Comparison of ENCODE assay signal across 11 cellular contexts in the genomic region with DNA sequence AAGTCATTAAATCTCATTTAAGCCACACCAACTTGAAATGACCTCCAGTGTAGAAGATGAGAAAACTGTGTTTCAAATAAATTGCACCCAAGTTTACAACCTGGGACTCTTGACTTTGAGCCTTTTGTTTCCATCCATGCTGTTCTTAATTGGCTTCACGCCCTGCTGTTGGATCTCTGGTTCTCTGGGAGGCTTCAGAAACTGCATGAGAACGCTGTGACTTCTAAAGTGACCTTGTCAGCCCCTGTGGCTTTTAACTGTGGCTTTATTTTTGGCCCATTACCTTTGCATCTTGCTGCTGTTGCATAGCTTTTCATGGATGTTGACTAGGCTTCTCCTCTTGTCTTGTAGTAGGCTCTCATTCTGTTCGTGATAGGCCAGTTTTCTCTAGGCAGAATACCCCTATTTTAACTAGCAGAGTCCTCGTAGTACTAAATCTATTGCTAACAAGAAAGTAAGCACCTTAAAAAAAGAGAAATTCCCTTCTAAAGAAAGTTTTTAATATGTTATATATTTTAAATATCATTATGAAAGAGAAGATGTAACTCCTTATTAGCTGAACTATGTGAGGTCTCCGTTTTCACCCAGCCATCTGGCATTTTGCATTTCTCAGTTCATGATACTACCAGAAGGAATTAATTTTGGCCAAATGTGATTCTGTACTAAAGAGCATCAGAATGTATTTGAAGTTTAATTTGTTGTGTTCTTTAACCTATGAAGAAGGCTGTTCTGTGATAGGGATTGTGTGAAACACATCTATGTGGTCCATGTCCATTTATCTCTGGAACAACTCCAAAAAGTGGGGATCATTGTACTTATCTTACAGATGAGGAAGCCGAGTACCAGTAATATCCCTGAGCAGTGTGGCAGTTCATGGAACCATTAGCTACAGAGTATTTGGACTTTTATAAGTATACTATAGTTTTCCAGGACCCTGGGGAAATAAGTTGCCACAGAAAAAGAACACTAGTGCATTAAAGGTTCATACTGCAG. TPM values are rescaled to one million over a fixed set of nuclear protein-coding genes. Genes with fewer than 3 reads are reported as not detected.
DNase-seq lines count a peak whose midpoint lies in the region; ATAC-seq and TF ChIP-seq lines count a peak whose summit lies in the region.
"Had no signal": no experiment of that assay in that cellular context is flagged by ENCODE, and none has a peak within 500 bp of the region (broad histone marks: within the 10 kb centered on the region; RNA-seq: fewer than 3 reads in every experiment).

No MANE protein-coding gene starts in this region.

- DNase-seq in DMS 273 (lab: John Stamatoyannopoulos, UW; ENCODE audit: unreplicated experiment) (peak; percentile 58), DMS 273 treated with DMSO at 0.1 percent for 48 hours (lab: John Stamatoyannopoulos, UW) (no peak), upper lobe of left lung (no peak), endodermal cell (no peak)
- DNase-seq: posterior cingulate gyrus, WERI-Rb-1 had no signal

- H3K79me2 ChIP-seq in SU-DHL-6 (ENCODE audit: insufficient read depth, low read length), result peaks cover 100% of the 10 kb centered on the region

- H2AFZ ChIP-seq in SU-DHL-6 (ENCODE audit: low read depth, low read length, severe bottlenecking), result no peak overlapping the region

- H3K4me3 Mint-ChIP-seq in nephron, result no peak overlapping the region
- no peak overlapping the region for H3K4me3 Mint-ChIP-seq in endodermal cell

- H3F3A ChIP-seq in SU-DHL-6 (ENCODE audit: insufficient read depth), result peaks cover 18% of the 10 kb centered on the region; the same call in 1 of the 2 replicates

- no peaks in the 10 kb centered on the region for H3K9me3 ChIP-seq in SU-DHL-6 (ENCODE audit: insufficient read depth, low read length)
- H3K9me3 ChIP-seq in upper lobe of left lung, result no peaks in the 10 kb centered on the region
- no peaks in the 10 kb centered on the region for H3K9me3 ChIP-seq in endodermal cell (ENCODE audit: control insufficient read depth, low read length)

- H3K4me1 ChIP-seq in upper lobe of left lung (peaks cover 6 to 39% (median 21%) of the 10 kb centered on the region in 4 donors), endodermal cell (ENCODE audit: control insufficient read depth, insufficient read depth, low read length) (peaks cover 11% of the 10 kb centered on the region)

- no peak overlapping the region for H3K9ac ChIP-seq in SU-DHL-6 (ENCODE audit: low read length)
- no peak overlapping the region for H3K9ac ChIP-seq in endodermal cell (ENCODE audit: extremely low read depth, low read length, poor library complexity, severe bottlenecking)

- no peak for TF ChIP-seq POLR2A in upper lobe of left lung (IDR thresholded peaks at IDR 0.05)

- H4K20me1 ChIP-seq in SU-DHL-6 (ENCODE audit: low read depth, low read length), result peaks cover 44% of the 10 kb centered on the region

- peak overlapping the region; percentile 30 for H3K4me2 ChIP-seq in SU-DHL-6 (ENCODE audit: low read depth, low read length, poor library complexity, severe bottlenecking)

- peak overlapping the region; percentile 38; the same call in 1 of the 2 replicates for H3K27ac ChIP-seq in SU-DHL-6 (ENCODE audit: low read depth, low read length)
- H3K27ac ChIP-seq in upper lobe of left lung, result no peak overlapping the region
- no peak overlapping the region for H3K27ac ChIP-seq in endodermal cell (ENCODE audit: low read depth, low read length)
- H3K27ac ChIP-seq: 22Rv1, WERI-Rb-1 had no signal

- peaks cover 50% of the 10 kb centered on the region for H3K4me1 Mint-ChIP-seq in nephron
- peaks cover 26% of the 10 kb centered on the region for H3K4me1 Mint-ChIP-seq in endodermal cell

- H3K4me3 ChIP-seq in SU-DHL-6 (ENCODE audit: insufficient read depth, low read length, poor library complexity, severe bottlenecking) (no peak overlapping the region), upper lobe of left lung (no peak overlapping the region), endodermal cell (ENCODE audit: low read length) (no peak overlapping the region)

- H3K36me3 ChIP-seq in SU-DHL-6 (ENCODE audit: low read length) (peaks cover 11% of the 10 kb centered on the region; the same call in 1 of the 2 replicates), upper lobe of left lung (no peaks in the 10 kb centered on the region), endodermal cell (ENCODE audit: control insufficient read depth, insufficient read depth, low read length) (no peaks in the 10 kb centered on the region)
- H3K36me3 ChIP-seq: WERI-Rb-1 had no signal

- peak overlapping the region in 2 of 3 experiments; percentile 24 to 30 for H3K27ac Mint-ChIP-seq in nephron
- H3K27ac Mint-ChIP-seq in endodermal cell, result no peak overlapping the region

- no peaks in the 10 kb centered on the region for H3K9me2 ChIP-seq in SU-DHL-6 (replicated peaks; ENCODE audit: insufficient read depth, low read length)

- 81 to 84% methylated on average over 6 of the region's 6 CpGs for WGBS in upper lobe of left lung, 2 donors
- 75 to 83% methylated on average over 4 to 6 of the region's 6 CpGs for WGBS in endodermal cell (ENCODE audit: insufficient coverage in 1 of 2, insufficient read length in 1 of 2), 2 experiments

- no peaks in the 10 kb centered on the region for H3K9me3 Mint-ChIP-seq in nephron
- no peaks in the 10 kb centered on the region for H3K9me3 Mint-ChIP-seq in endodermal cell

- ATAC-seq in HG02588 (IDR thresholded peaks at IDR 0.05; ENCODE audit: unreplicated experiment) (peak; percentile 41), upper lobe of left lung (ENCODE audit: low FRiP score in 2 of 2) (no peak), GM21723 (IDR thresholded peaks at IDR 0.05; ENCODE audit: unreplicated experiment) (no peak)

- H3K36me3 Mint-ChIP-seq in nephron (ENCODE audit: low read depth) (no peaks in the 10 kb centered on the region), endodermal cell (ENCODE audit: low read depth) (no peaks in the 10 kb centered on the region)

- TF ChIP-seq CTCF in SU-DHL-6 (IDR thresholded peaks at IDR 0.05; ENCODE audit: insufficient read depth, low read length, poor library complexity, severe bottlenecking) (no peak), nephron (IDR thresholded peaks at IDR 0.05; ENCODE audit: unreplicated experiment in 3 of 3) (no peak), upper lobe of left lung (IDR thresholded peaks at IDR 0.05) (no peak), endodermal cell (conservative IDR thresholded peaks at IDR 0.05) (no peak)

- H3K27me3 ChIP-seq in SU-DHL-6 (ENCODE audit: low read length) (no peaks in the 10 kb centered on the region), upper lobe of left lung (no peaks in the 10 kb centered on the region), endodermal cell (ENCODE audit: control insufficient read depth, insufficient read depth, low read length, poor library complexity, severe bottlenecking) (no peaks in the 10 kb centered on the region)

- TF ChIP-seq EP300 in upper lobe of left lung (IDR thresholded peaks at IDR 0.05), result no peak

- no peaks in the 10 kb centered on the region for H3K27me3 Mint-ChIP-seq in nephron (ENCODE audit: low read depth)
- H3K27me3 Mint-ChIP-seq in endodermal cell (ENCODE audit: insufficient read depth), result no peaks in the 10 kb centered on the region

RNA-seq across cellular contexts. Expression of a gene that starts 29.6 kb away (rescaled TPM):
- total RNA-seq in upper lobe of left lung (10 to 100 TPM; 14.7 to 33.2 (median 19.7) TPM), endodermal cell (10 to 100 TPM; 29.6 to 39.5 TPM)
- polyA plus RNA-seq in endodermal cell (2013, experiment 1 of 2), result 16.1 TPM
- polyA plus RNA-seq in endodermal cell (2013, experiment 2 of 2), result 14.5 TPM
